In the genomic region with DNA sequence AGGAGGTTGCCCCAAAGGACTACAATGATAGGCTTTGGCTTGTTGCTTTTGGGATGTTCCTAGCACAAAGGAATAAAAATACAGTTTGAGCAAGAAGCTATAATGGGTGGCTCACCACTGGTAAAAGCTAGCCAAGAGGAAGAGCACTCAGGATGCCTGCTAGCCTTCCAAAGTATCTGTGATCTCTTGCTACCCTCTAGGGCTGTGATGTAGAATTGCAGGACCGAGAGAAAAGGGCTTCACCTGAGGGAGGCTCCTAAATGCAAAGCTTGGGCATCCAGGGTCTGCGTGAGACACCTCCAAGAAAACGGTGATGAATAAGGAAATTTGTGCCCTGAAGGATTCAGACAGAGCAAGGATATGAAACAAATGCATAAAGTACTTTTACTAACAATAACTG, we compare ENCODE assay signal across 10 cellular contexts. TPM values are rescaled to one million over a fixed set of nuclear protein-coding genes. Genes with fewer than 3 reads are reported as not detected.
A peak's percentile ranks its signal among the peaks of the same experiment; 100 is the strongest.
DNase-seq lines count a peak whose midpoint lies in the region; ATAC-seq and TF ChIP-seq lines count a peak whose summit lies in the region.
"Had no signal": no experiment of that assay in that cellular context is flagged by ENCODE, and none has a peak within 500 bp of the region (broad histone marks: within the 10 kb centered on the region; RNA-seq: fewer than 3 reads in every experiment).

No MANE protein-coding gene starts in this region.

- peak; percentile 90 for TF ChIP-seq CTCF in WERI-Rb-1 (IDR thresholded peaks at IDR 0.05; ENCODE audit: low read depth, low read length)
- peak; percentile 26 for TF ChIP-seq CTCF in neural cell (IDR thresholded peaks at IDR 0.05; ENCODE audit: poor library complexity, severe bottlenecking)

- peak; percentile 37 for TF ChIP-seq RAD21 in neural cell (conservative IDR thresholded peaks at IDR 0.05)

- no peaks in the 10 kb centered on the region for H3K36me3 ChIP-seq in WERI-Rb-1
- H3K36me3 ChIP-seq in neural cell (ENCODE audit: insufficient read depth, low read length) = no peaks in the 10 kb centered on the region

- H3K4me2 ChIP-seq in neural cell (ENCODE audit: low read length) = no peak overlapping the region

- H3K4me3 ChIP-seq in WERI-Rb-1 (ENCODE audit: low read depth, low read length) = no peak overlapping the region
- H3K4me3 ChIP-seq in neural cell (ENCODE audit: low read length) = no peak overlapping the region

- intact Hi-C loops in head of caudate nucleus (cut with DNase I) = no loop called here

- no peaks in the 10 kb centered on the region for H3F3A ChIP-seq in neural cell (ENCODE audit: insufficient read depth, low read length, poor library complexity, severe bottlenecking)

- no peak overlapping the region for H2AFZ ChIP-seq in neural cell (ENCODE audit: low read depth, low read length)

- H3K27me3 ChIP-seq in WERI-Rb-1 (ENCODE audit: insufficient read depth, low read depth, severe bottlenecking) (no peaks in the 10 kb centered on the region), neural cell (ENCODE audit: insufficient read depth, low read depth, low read length) (no peaks in the 10 kb centered on the region)

- ATAC-seq in HG03432 (IDR thresholded peaks at IDR 0.05; ENCODE audit: unreplicated experiment) = peak; percentile 55

- DNase-seq in DMS 273 (lab: John Stamatoyannopoulos, UW; ENCODE audit: unreplicated experiment) (peak; percentile 3), DMS 273 treated with DMSO at 0.1 percent for 48 hours (lab: John Stamatoyannopoulos, UW) (no peak), WERI-Rb-1 (peak; percentile 68), NCI-H2171 treated with DMSO at 0.1 percent for 48 hours (lab: John Stamatoyannopoulos, UW) (no peak), head of caudate nucleus (no peak), dermis blood vessel endothelial cell (no peak)

- TF ChIP-seq EP300 in neural cell (conservative IDR thresholded peaks at IDR 0.05; ENCODE audit: poor library complexity, severe bottlenecking) = no peak

- H3K9me2 ChIP-seq in neural cell (ENCODE audit: insufficient read depth, low read length) = no peaks in the 10 kb centered on the region

- no peaks in the 10 kb centered on the region for H3K79me2 ChIP-seq in neural cell (replicated peaks; ENCODE audit: insufficient read depth, low read length)

- H3K9ac ChIP-seq in neural cell (ENCODE audit: low read length) = no peak overlapping the region

- no peak overlapping the region for H3K27ac ChIP-seq in WERI-Rb-1
- no peak overlapping the region for H3K27ac ChIP-seq in neural cell (ENCODE audit: low read length)

- H4K20me1 ChIP-seq in neural cell (ENCODE audit: insufficient read depth) = no peaks in the 10 kb centered on the region

- H3K9me3 ChIP-seq in WERI-Rb-1 (ENCODE audit: severe bottlenecking) = peaks cover 6% of the 10 kb centered on the region
- no peaks in the 10 kb centered on the region for H3K9me3 ChIP-seq in neural cell (ENCODE audit: low read length)

TF ChIP-seq in neural cell, 6 proteins besides CTCF, POLR2A, EP300 and RAD21:
- TF ChIP-seq, protein P1, sequence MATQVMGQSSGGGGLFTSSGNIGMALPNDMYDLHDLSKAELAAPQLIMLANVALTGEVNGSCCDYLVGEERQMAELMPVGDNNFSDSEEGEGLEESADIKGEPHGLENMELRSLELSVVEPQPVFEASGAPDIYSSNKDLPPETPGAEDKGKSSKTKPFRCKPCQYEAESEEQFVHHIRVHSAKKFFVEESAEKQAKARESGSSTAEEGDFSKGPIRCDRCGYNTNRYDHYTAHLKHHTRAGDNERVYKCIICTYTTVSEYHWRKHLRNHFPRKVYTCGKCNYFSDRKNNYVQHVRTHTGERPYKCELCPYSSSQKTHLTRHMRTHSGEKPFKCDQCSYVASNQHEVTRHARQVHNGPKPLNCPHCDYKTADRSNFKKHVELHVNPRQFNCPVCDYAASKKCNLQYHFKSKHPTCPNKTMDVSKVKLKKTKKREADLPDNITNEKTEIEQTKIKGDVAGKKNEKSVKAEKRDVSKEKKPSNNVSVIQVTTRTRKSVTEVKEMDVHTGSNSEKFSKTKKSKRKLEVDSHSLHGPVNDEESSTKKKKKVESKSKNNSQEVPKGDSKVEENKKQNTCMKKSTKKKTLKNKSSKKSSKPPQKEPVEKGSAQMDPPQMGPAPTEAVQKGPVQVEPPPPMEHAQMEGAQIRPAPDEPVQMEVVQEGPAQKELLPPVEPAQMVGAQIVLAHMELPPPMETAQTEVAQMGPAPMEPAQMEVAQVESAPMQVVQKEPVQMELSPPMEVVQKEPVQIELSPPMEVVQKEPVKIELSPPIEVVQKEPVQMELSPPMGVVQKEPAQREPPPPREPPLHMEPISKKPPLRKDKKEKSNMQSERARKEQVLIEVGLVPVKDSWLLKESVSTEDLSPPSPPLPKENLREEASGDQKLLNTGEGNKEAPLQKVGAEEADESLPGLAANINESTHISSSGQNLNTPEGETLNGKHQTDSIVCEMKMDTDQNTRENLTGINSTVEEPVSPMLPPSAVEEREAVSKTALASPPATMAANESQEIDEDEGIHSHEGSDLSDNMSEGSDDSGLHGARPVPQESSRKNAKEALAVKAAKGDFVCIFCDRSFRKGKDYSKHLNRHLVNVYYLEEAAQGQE (IDR thresholded peaks at IDR 0.05; ENCODE audit: borderline replicate concordance) = no peak
- TF ChIP-seq POLR2AphosphoS5 (IDR thresholded peaks at IDR 0.05) (no peak), MXI1 (conservative IDR thresholded peaks at IDR 0.05; ENCODE audit: poor library complexity, severe bottlenecking) (no peak), TAF1 (IDR thresholded peaks at IDR 0.05; ENCODE audit: low read depth) (no peak), SMC3 (conservative IDR thresholded peaks at IDR 0.05; ENCODE audit: poor library complexity) (no peak), EZH2 (IDR thresholded peaks at IDR 0.05; ENCODE audit: borderline replicate concordance, insufficient read depth, low read length, poor library complexity, severe bottlenecking) (no peak)

RNA-seq across cellular contexts. Expression of a gene that starts 17.7 kb away (rescaled TPM):
- polyA plus RNA-seq in neural cell = not detected in 2 replicates
- not detected in 2 replicates for polyA minus RNA-seq in neural cell
- not detected in 2 replicates for total RNA-seq in dermis blood vessel endothelial cell
- total RNA-seq: progenitor cell of endocrine pancreas had no signal

RNA-seq across cellular contexts. Expression of a gene that starts 20.9 kb away (rescaled TPM):
- polyA plus RNA-seq in neural cell = not detected in 2 replicates
- polyA minus RNA-seq in neural cell = not detected in 2 replicates
- total RNA-seq in dermis blood vessel endothelial cell = not detected in 2 replicates
- total RNA-seq: progenitor cell of endocrine pancreas had no signal

RNA-seq across cellular contexts. Expression of a gene that starts 44.4 kb away (rescaled TPM):
- not detected in 2 replicates for polyA plus RNA-seq in neural cell
- not detected in 2 replicates for polyA minus RNA-seq in neural cell
- not detected in 2 replicates for total RNA-seq in dermis blood vessel endothelial cell
- total RNA-seq: progenitor cell of endocrine pancreas had no signal

RNA-seq across cellular contexts. Expression of a gene that starts 48.0 kb away (rescaled TPM):
- not detected in 2 replicates for polyA plus RNA-seq in neural cell
- not detected in 2 replicates for polyA minus RNA-seq in neural cell
- not detected in 2 replicates for total RNA-seq in dermis blood vessel endothelial cell
- total RNA-seq: progenitor cell of endocrine pancreas had no signal
- polyA plus RNA-seq: esophagus had no signal

RNA-seq across cellular contexts. Expression of a gene that starts 57.8 kb away (rescaled TPM):
- polyA plus RNA-seq in neural cell = not detected in 2 replicates
- not detected in 2 replicates for polyA minus RNA-seq in neural cell
- not detected in 2 replicates for total RNA-seq in dermis blood vessel endothelial cell
- total RNA-seq: progenitor cell of endocrine pancreas had no signal

Comparison
In these comparisons a context has a peak if more than half of its experiments do, and no peak if none do; other contexts are left out.
1. DNase-seq: peak in DMS 273 (single experiment) and WERI-Rb-1 (single experiment); none in DMS 273 treated with DMSO at 0.1 percent for 48 hours (single experiment), NCI-H2171 treated with DMSO at 0.1 percent for 48 hours (single experiment), head of caudate nucleus (0 of 42) and dermis blood vessel endothelial cell (single experiment).